21 cellular contexts compared by ENCODE assay signal in genomic region chr9:125341566-125341965, GRCh38.
DNase-seq lines count a peak whose midpoint lies in the region; ATAC-seq and TF ChIP-seq lines count a peak whose summit lies in the region.
"Had no signal": no experiment of that assay in that cellular context is flagged by ENCODE, and none has a peak within 500 bp of the region (broad histone marks: within the 10 kb centered on the region; RNA-seq: fewer than 3 reads in every experiment).

No MANE protein-coding gene starts in this region.

- H3K27me3 ChIP-seq in adipocyte (replicated peaks; ENCODE audit: control insufficient read depth, insufficient read depth, low read length): no peaks in the 10 kb centered on the region
- H3K27me3 ChIP-seq: BLaER1 had no signal

- no peaks in the 10 kb centered on the region for H3K9me3 ChIP-seq in adipocyte (ENCODE audit: control insufficient read depth, low read length)
- H3K9me3 ChIP-seq: BLaER1 had no signal

- H3K4me1 ChIP-seq in adipocyte (ENCODE audit: control insufficient read depth, insufficient read depth, low read length): peaks cover 20% of the 10 kb centered on the region
- H3K4me1 ChIP-seq: BLaER1 had no signal

- H3K4me1 Mint-ChIP-seq in activated CD8-positive, alpha-beta T cell treated with anti-CD3 and anti-CD28 coated beads for 36 hours (ENCODE audit: low read depth): no peaks in the 10 kb centered on the region
- H3K4me1 Mint-ChIP-seq in activated CD8-positive, alpha-beta T cell treated with anti-CD3 and anti-CD28 coated beads, Interleukin-2, amount 10 ng/mL, durations not matched to agents 7 days and 5 days (ENCODE audit: low read depth): peaks cover 8% of the 10 kb centered on the region
- H3K4me1 Mint-ChIP-seq in progenitor cell of endocrine pancreas (ENCODE audit: low read depth): peaks cover 1% of the 10 kb centered on the region
- H3K4me1 Mint-ChIP-seq: T-cell had no signal

- no peak overlapping the region for H3K9ac ChIP-seq in adipocyte (ENCODE audit: low read length)
- H3K9ac ChIP-seq: BLaER1 had no signal

- no peaks in the 10 kb centered on the region for H3K9me3 Mint-ChIP-seq in activated CD8-positive, alpha-beta T cell treated with anti-CD3 and anti-CD28 coated beads for 36 hours
- no peaks in the 10 kb centered on the region for H3K9me3 Mint-ChIP-seq in activated CD8-positive, alpha-beta T cell treated with anti-CD3 and anti-CD28 coated beads, Interleukin-2, amount 10 ng/mL, durations not matched to agents 7 days and 5 days (ENCODE audit: insufficient read depth)
- no peaks in the 10 kb centered on the region for H3K9me3 Mint-ChIP-seq in progenitor cell of endocrine pancreas (ENCODE audit: low read depth)
- H3K9me3 Mint-ChIP-seq: CD8-positive, alpha-beta T cell; H9; T-cell had no signal

- peaks cover 78% of the 10 kb centered on the region for H3K36me3 ChIP-seq in adipocyte (ENCODE audit: control insufficient read depth, insufficient read depth, low read length, severe bottlenecking)

- no peak for TF ChIP-seq CTCF in activated CD8-positive, alpha-beta T cell treated with anti-CD3 and anti-CD28 coated beads for 36 hours (IDR thresholded peaks at IDR 0.05)
- TF ChIP-seq CTCF in progenitor cell of endocrine pancreas (IDR thresholded peaks at IDR 0.05; ENCODE audit: unreplicated experiment): no peak

- H3K4me3 Mint-ChIP-seq in activated CD8-positive, alpha-beta T cell treated with anti-CD3 and anti-CD28 coated beads for 36 hours: no peak overlapping the region
- H3K4me3 Mint-ChIP-seq in activated CD8-positive, alpha-beta T cell treated with anti-CD3 and anti-CD28 coated beads, Interleukin-2, amount 10 ng/mL, durations not matched to agents 7 days and 5 days: no peak overlapping the region
- no peak overlapping the region for H3K4me3 Mint-ChIP-seq in progenitor cell of endocrine pancreas (ENCODE audit: low read depth)
- H3K4me3 Mint-ChIP-seq: CD8-positive, alpha-beta T cell; H9; T-cell had no signal

- CTCF ChIA-PET in activated CD8-positive, alpha-beta T cell treated with anti-CD3 and anti-CD28 coated beads for 36 hours (lab: Charles Lee): interaction anchor here (0.8 to 1.6 kb wide), 2 partner anchors 20 to 400 kb away, joined by 3 to 6 read pairs; no protein-coding TSS in a partner anchor
- CTCF ChIA-PET in activated CD8-positive, alpha-beta T cell treated with anti-CD3 and anti-CD28 coated beads, Interleukin-2, amount 10 ng/mL, durations not matched to agents 7 days and 5 days (lab: Charles Lee): interaction anchor here (0.7 to 1.0 kb wide), 2 partner anchors 20 kb away, joined by 3 read pairs; no protein-coding TSS in a partner anchor

- H3K36me3 Mint-ChIP-seq in activated CD8-positive, alpha-beta T cell treated with anti-CD3 and anti-CD28 coated beads for 36 hours (ENCODE audit: low read depth): peaks cover 25% of the 10 kb centered on the region
- peaks cover 44% of the 10 kb centered on the region for H3K36me3 Mint-ChIP-seq in activated CD8-positive, alpha-beta T cell treated with anti-CD3 and anti-CD28 coated beads, Interleukin-2, amount 10 ng/mL, durations not matched to agents 7 days and 5 days (ENCODE audit: low read depth)
- H3K36me3 Mint-ChIP-seq in progenitor cell of endocrine pancreas (ENCODE audit: insufficient read depth): peaks cover 13% of the 10 kb centered on the region

- intact Hi-C loops in activated CD8-positive, alpha-beta T cell treated with anti-CD3 and anti-CD28 coated beads for 36 hours (cut with micrococcal nuclease): no loop called here

- no peaks in the 10 kb centered on the region for H3K27me3 Mint-ChIP-seq in activated CD8-positive, alpha-beta T cell treated with anti-CD3 and anti-CD28 coated beads for 36 hours
- H3K27me3 Mint-ChIP-seq in activated CD8-positive, alpha-beta T cell treated with anti-CD3 and anti-CD28 coated beads, Interleukin-2, amount 10 ng/mL, durations not matched to agents 7 days and 5 days (ENCODE audit: low read depth): no peaks in the 10 kb centered on the region
- no peaks in the 10 kb centered on the region for H3K27me3 Mint-ChIP-seq in progenitor cell of endocrine pancreas
- H3K27me3 Mint-ChIP-seq: T-cell had no signal

- no peak for ATAC-seq in activated CD8-positive, alpha-beta T cell treated with anti-CD3 and anti-CD28 coated beads for 36 hours
- no peak for ATAC-seq in activated CD8-positive, alpha-beta T cell treated with anti-CD3 and anti-CD28 coated beads, Interleukin-2, amount 10 ng/mL, durations not matched to agents 7 days and 5 days
- no peak for ATAC-seq in GM18909 (IDR thresholded peaks at IDR 0.05; ENCODE audit: poor library complexity, unreplicated experiment)
- ATAC-seq: CD8-positive, alpha-beta T cell; SK-N-SH treated with all-trans-retinoic acid at 6 μM for 48 hours; T-cell had no signal

- no peak for DNase-seq in activated CD8-positive, alpha-beta T cell treated with anti-CD3 and anti-CD28 coated beads for 36 hours
- no peak for DNase-seq in activated CD8-positive, alpha-beta T cell treated with anti-CD3 and anti-CD28 coated beads, Interleukin-2, amount 10 ng/mL, durations not matched to agents 7 days and 5 days
- DNase-seq in NCI-H2029 treated with DMSO at 0.1 percent for 48 hours (lab: John Stamatoyannopoulos, UW): peak; percentile 69
- DNase-seq in adipocyte (ENCODE audit: low read depth): peak; percentile 22
- no peak for DNase-seq in GM19240 (ENCODE audit: insufficient read length, low spot score)
- no peak for DNase-seq in progenitor cell of endocrine pancreas (ENCODE audit: low spot score, unreplicated experiment)
- DNase-seq: Calu3; CD8-positive, alpha-beta T cell; H9; IMR-90; Karpas-422; NCI-H1092 treated with DMSO at 0.1 percent for 48 hours; NCI-H146; NCI-H2081 treated with DMSO at 0.1 percent for 48 hours; NCI-H226; NCI-H69; SHP77 treated with DMSO at 0.1 percent for 48 hours; T-cell had no signal

- peak overlapping the region; percentile 34 for H3K27ac Mint-ChIP-seq in activated CD8-positive, alpha-beta T cell treated with anti-CD3 and anti-CD28 coated beads for 36 hours
- H3K27ac Mint-ChIP-seq in activated CD8-positive, alpha-beta T cell treated with anti-CD3 and anti-CD28 coated beads, Interleukin-2, amount 10 ng/mL, durations not matched to agents 7 days and 5 days: no peak overlapping the region
- H3K27ac Mint-ChIP-seq in progenitor cell of endocrine pancreas: no peak overlapping the region
- H3K27ac Mint-ChIP-seq: CD8-positive, alpha-beta T cell had no signal

- POLR2A ChIA-PET in activated CD8-positive, alpha-beta T cell treated with anti-CD3 and anti-CD28 coated beads for 36 hours (lab: Charles Lee): interaction anchor here (0.9 to 1.0 kb wide), 2 partner anchors 27 to 306 kb away, joined by 3 to 4 read pairs; no protein-coding TSS in a partner anchor
- POLR2A ChIA-PET in activated CD8-positive, alpha-beta T cell treated with anti-CD3 and anti-CD28 coated beads, Interleukin-2, amount 10 ng/mL, durations not matched to agents 7 days and 5 days (lab: Charles Lee): no interaction called here

- no peak overlapping the region for H3K4me3 ChIP-seq in adipocyte (ENCODE audit: low read length)
- H3K4me3 ChIP-seq: BLaER1 had no signal

Comparison
In these comparisons a context has a peak if more than half of its experiments do, and no peak if none do; other contexts are left out.
1. DNase-seq: peak in NCI-H2029 treated with DMSO at 0.1 percent for 48 hours (single experiment) and adipocyte (single experiment); none in activated CD8-positive, alpha-beta T cell treated with anti-CD3 and anti-CD28 coated beads for 36 hours (single experiment), activated CD8-positive, alpha-beta T cell treated with anti-CD3 and anti-CD28 coated beads, Interleukin-2, amount 10 ng/mL, durations not matched to agents 7 days and 5 days (single experiment), GM19240 (single experiment) and progenitor cell of endocrine pancreas (single experiment).